11 cellular contexts compared by ENCODE assay signal in genomic region chr11:942853-943252, GRCh38. TPM values are rescaled to one million over a fixed set of nuclear protein-coding genes. Genes with fewer than 3 reads are reported as not detected.
A peak's percentile ranks its signal among the peaks of the same experiment; 100 is the strongest.
DNase-seq lines count a peak whose midpoint lies in the region; ATAC-seq, FAIRE-seq and TF ChIP-seq lines count a peak whose summit lies in the region.
"Had no signal": no experiment of that assay in that cellular context is flagged by ENCODE, and none has a peak within 500 bp of the region (broad histone marks: within the 10 kb centered on the region; RNA-seq: fewer than 3 reads in every experiment).

No MANE protein-coding gene starts in this region.

- peaks cover 15% of the 10 kb centered on the region for H3K4me1 ChIP-seq in keratinocyte (ENCODE audit: control insufficient read depth, extremely low read depth, insufficient read depth, low read length)

- peaks cover 5 to 7% of the 10 kb centered on the region in 2 experiments for H3K36me3 ChIP-seq in keratinocyte (ENCODE audit: control insufficient read depth in 2 of 2, extremely low read depth in 1 of 2, insufficient read depth in 2 of 2, low read length in 2 of 2)

- peak overlapping the region; percentile 53 for H3K9ac ChIP-seq in keratinocyte (ENCODE audit: control insufficient read depth, extremely low read depth, insufficient read depth, low read length)

- no peaks in the 10 kb centered on the region for H3K27me3 ChIP-seq in keratinocyte (ENCODE audit: control insufficient read depth, extremely low read depth, insufficient read depth, low read length)

- in situ Hi-C loops in astrocyte of the spinal cord (cut with HindIII; ENCODE audit: low sequenced_read_pairs), result no loop called here

- TF ChIP-seq CTCF in astrocyte of the spinal cord (IDR thresholded peaks at IDR 0.05; ENCODE audit: low read depth, low read length) (no peak), keratinocyte (optimal IDR thresholded peaks at IDR 0.05 in 1 of 3, IDR thresholded peaks at IDR 0.05 in 1 of 3, conservative IDR thresholded peaks at IDR 0.05 in 1 of 3; ENCODE audit: extremely low read depth in 1 of 3, insufficient read depth in 2 of 3, low read length in 3 of 3) (no peak)

- peaks cover 61% of the 10 kb centered on the region for H3K36me3 Mint-ChIP-seq in activated T-cell treated with anti-CD3 and anti-CD28 coated beads, Interleukin-2, amount 50 U/mL, for 24 hours (ENCODE audit: low read depth)
- peaks cover 31% of the 10 kb centered on the region for H3K36me3 Mint-ChIP-seq in stimulated activated effector memory CD8-positive, alpha-beta T cell treated with anti-CD3 and anti-CD28 coated beads, Interleukin-12 subunit alpha, Interleukin-12 subunit beta, amount 100 ng/mL, for 72 hours
- peaks cover 16% of the 10 kb centered on the region for H3K36me3 Mint-ChIP-seq in effector memory CD8-positive, alpha-beta T cell (ENCODE audit: insufficient read depth)

- H3K27me3 Mint-ChIP-seq in activated T-cell treated with anti-CD3 and anti-CD28 coated beads, Interleukin-2, amount 50 U/mL, for 24 hours, result no peaks in the 10 kb centered on the region
- H3K27me3 Mint-ChIP-seq in effector memory CD8-positive, alpha-beta T cell, result no peaks in the 10 kb centered on the region

- H3K4me3 Mint-ChIP-seq in activated T-cell treated with anti-CD3 and anti-CD28 coated beads, Interleukin-2, amount 50 U/mL, for 24 hours, result no peak overlapping the region
- H3K4me3 Mint-ChIP-seq in stimulated activated effector memory CD8-positive, alpha-beta T cell treated with anti-CD3 and anti-CD28 coated beads, Interleukin-12 subunit alpha, Interleukin-12 subunit beta, amount 100 ng/mL, for 72 hours, result no peak overlapping the region
- no peak overlapping the region for H3K4me3 Mint-ChIP-seq in effector memory CD8-positive, alpha-beta T cell

- peak overlapping the region; percentile 74 for H3K27ac ChIP-seq in keratinocyte (ENCODE audit: control insufficient read depth, insufficient read depth, low read length)

- peak overlapping the region; percentile 19 for H3K27ac Mint-ChIP-seq in activated T-cell treated with anti-CD3 and anti-CD28 coated beads, Interleukin-2, amount 50 U/mL, for 24 hours
- H3K27ac Mint-ChIP-seq in stimulated activated effector memory CD8-positive, alpha-beta T cell treated with anti-CD3 and anti-CD28 coated beads, Interleukin-12 subunit alpha, Interleukin-12 subunit beta, amount 100 ng/mL, for 72 hours, result peak overlapping the region; percentile 65
- peak overlapping the region in 1 of 2 donors; percentile 38 for H3K27ac Mint-ChIP-seq in effector memory CD8-positive, alpha-beta T cell

- no peaks in the 10 kb centered on the region for H4K20me1 ChIP-seq in keratinocyte (ENCODE audit: control insufficient read depth, extremely low read depth, insufficient read depth, low read length)

- H3K4me3 ChIP-seq in astrocyte of the spinal cord (ENCODE audit: low read depth, low read length) (no peak overlapping the region), keratinocyte (ENCODE audit: control insufficient read depth in 2 of 3, extremely low read depth in 1 of 3, insufficient read depth in 2 of 3, low read depth in 1 of 3, low read length in 3 of 3) (peak overlapping the region in 1 of 3 experiments; percentile 23)

- no peak for DNase-seq in activated T-cell treated with anti-CD3 and anti-CD28 coated beads, Interleukin-2, amount 50 U/mL, for 24 hours
- DNase-seq in activated T-cell treated with anti-CD3 and anti-CD28 coated beads, Interleukin-2, amount 50 U/mL, for 1 hour, result no peak
- DNase-seq in astrocyte of the spinal cord (ENCODE audit: low read depth, low spot score) (peak; percentile 74), keratinocyte (ENCODE audit: low read depth, low spot score) (no peak), HT-29 (ENCODE audit: low spot score) (no peak)
- no peak for DNase-seq in stimulated activated effector memory CD8-positive, alpha-beta T cell treated with anti-CD3 and anti-CD28 coated beads, Interleukin-12 subunit alpha, Interleukin-12 subunit beta, amount 100 ng/mL, for 72 hours (ENCODE audit: low spot score in 2 of 2)
- no peak for DNase-seq in effector memory CD8-positive, alpha-beta T cell
- DNase-seq: activated gamma-delta T cell, NCI-H446 treated with DMSO at 0.1 percent for 48 hours had no signal

- no peaks in the 10 kb centered on the region for H3K9me3 ChIP-seq in keratinocyte (ENCODE audit: control insufficient read depth, low read depth, low read length)

- H2AFZ ChIP-seq in keratinocyte (ENCODE audit: control insufficient read depth, low read length), result no peak overlapping the region

- dilution Hi-C loops in keratinocyte (cut with MboI; ENCODE audit: extremely low pct_ligation_motif_present, low sequenced_read_pairs), result no loop called here

- peaks cover 66% of the 10 kb centered on the region for H3K79me2 ChIP-seq in keratinocyte (ENCODE audit: control insufficient read depth, insufficient read depth, low read length)

- ATAC-seq in stimulated activated effector memory CD8-positive, alpha-beta T cell treated with anti-CD3 and anti-CD28 coated beads, Interleukin-12 subunit alpha, Interleukin-12 subunit beta, amount 100 ng/mL, for 72 hours, result no peak
- no peak for ATAC-seq in HG03342 (IDR thresholded peaks at IDR 0.05; ENCODE audit: unreplicated experiment)
- ATAC-seq in effector memory CD8-positive, alpha-beta T cell (replicated peaks), result no peak

- H3K4me1 Mint-ChIP-seq in activated T-cell treated with anti-CD3 and anti-CD28 coated beads, Interleukin-2, amount 50 U/mL, for 24 hours (ENCODE audit: low read depth), result peaks cover 38% of the 10 kb centered on the region
- H3K4me1 Mint-ChIP-seq in stimulated activated effector memory CD8-positive, alpha-beta T cell treated with anti-CD3 and anti-CD28 coated beads, Interleukin-12 subunit alpha, Interleukin-12 subunit beta, amount 100 ng/mL, for 72 hours, result peaks cover 54% of the 10 kb centered on the region
- peaks cover 41 to 64% of the 10 kb centered on the region in 2 donors for H3K4me1 Mint-ChIP-seq in effector memory CD8-positive, alpha-beta T cell (ENCODE audit: low read depth in 2 of 2)

- FAIRE-seq in keratinocyte (lab: Jason Lieb, UNC), result no peak
- FAIRE-seq: A204.1 had no signal

- H3K9me3 Mint-ChIP-seq in activated T-cell treated with anti-CD3 and anti-CD28 coated beads, Interleukin-2, amount 50 U/mL, for 24 hours, result peaks cover 2% of the 10 kb centered on the region
- peaks cover 1% of the 10 kb centered on the region for H3K9me3 Mint-ChIP-seq in stimulated activated effector memory CD8-positive, alpha-beta T cell treated with anti-CD3 and anti-CD28 coated beads, Interleukin-12 subunit alpha, Interleukin-12 subunit beta, amount 100 ng/mL, for 72 hours
- H3K9me3 Mint-ChIP-seq in effector memory CD8-positive, alpha-beta T cell, result peaks cover 0 to under 1% of the 10 kb centered on the region in 2 donors

- H3K9me1 ChIP-seq in keratinocyte (ENCODE audit: control insufficient read depth, extremely low read depth, insufficient read depth, low read length), result peaks cover 2% of the 10 kb centered on the region

- H3K4me2 ChIP-seq in keratinocyte (ENCODE audit: control insufficient read depth, extremely low read depth, insufficient read depth, low read depth, low read length), result peak overlapping the region; percentile 60

RNA-seq across cellular contexts. Expression of gene AP2A2, which starts 17.2 kb away (rescaled TPM):
- polyA plus RNA-seq in keratinocyte, result 42.4 to 79.1 TPM (median 47.8 TPM) in 3 replicates
- 65.8 TPM for polyA plus RNA-seq in keratinocyte (2011; ENCODE audit: low read depth)
- polyA plus RNA-seq in keratinocyte (2011; cell fraction: cytosol; rRNA removed), result 51.4 and 56.5 TPM in 2 replicates
- 80.8 and 94.6 TPM in 2 replicates for polyA plus RNA-seq in keratinocyte (2011; cell fraction: nucleus; rRNA removed)
- polyA plus RNA-seq in keratinocyte (2012; ENCODE audit: low replicate concordance), result 46.6 and 49.6 TPM in 2 replicates
- polyA minus RNA-seq in keratinocyte, result 61.7 to 195 TPM (median 70.1 TPM) in 3 replicates
- 124 TPM for polyA minus RNA-seq in keratinocyte (2011; cell fraction: cytosol; rRNA and poly(A)+ RNA removed)
- 63.0 and 72.7 TPM in 2 replicates for polyA minus RNA-seq in keratinocyte (2011; cell fraction: nucleus; rRNA and poly(A)+ RNA removed)
- total RNA-seq in HT-29 (2014; rRNA removed; shearing (Covaris generic)), result 38.5 and 46.6 TPM in 2 replicates

RNA-seq across cellular contexts. Expression of gene CHID1, which starts 32.2 kb away (rescaled TPM):
- 23.0 to 37.4 TPM (median 27.2 TPM) in 3 replicates for polyA plus RNA-seq in keratinocyte
- 19.7 TPM for polyA plus RNA-seq in keratinocyte (2011; ENCODE audit: low read depth)
- polyA plus RNA-seq in keratinocyte (2011; cell fraction: cytosol; rRNA removed), result 23.7 and 47.2 TPM in 2 replicates
- polyA plus RNA-seq in keratinocyte (2011; cell fraction: nucleus; rRNA removed), result 39.0 and 52.3 TPM in 2 replicates
- polyA plus RNA-seq in keratinocyte (2012; ENCODE audit: low replicate concordance), result 56.8 and 68.4 TPM in 2 replicates
- 26.2 to 89.6 TPM (median 35.4 TPM) in 3 replicates for polyA minus RNA-seq in keratinocyte
- polyA minus RNA-seq in keratinocyte (2011; cell fraction: cytosol; rRNA and poly(A)+ RNA removed), result 51.0 TPM
- polyA minus RNA-seq in keratinocyte (2011; cell fraction: nucleus; rRNA and poly(A)+ RNA removed), result 34.4 and 40.7 TPM in 2 replicates
- 68.2 and 80.6 TPM in 2 replicates for total RNA-seq in HT-29 (2014; rRNA removed; shearing (Covaris generic))
